1 cellular context compared by ENCODE assay signal in the genomic region with DNA sequence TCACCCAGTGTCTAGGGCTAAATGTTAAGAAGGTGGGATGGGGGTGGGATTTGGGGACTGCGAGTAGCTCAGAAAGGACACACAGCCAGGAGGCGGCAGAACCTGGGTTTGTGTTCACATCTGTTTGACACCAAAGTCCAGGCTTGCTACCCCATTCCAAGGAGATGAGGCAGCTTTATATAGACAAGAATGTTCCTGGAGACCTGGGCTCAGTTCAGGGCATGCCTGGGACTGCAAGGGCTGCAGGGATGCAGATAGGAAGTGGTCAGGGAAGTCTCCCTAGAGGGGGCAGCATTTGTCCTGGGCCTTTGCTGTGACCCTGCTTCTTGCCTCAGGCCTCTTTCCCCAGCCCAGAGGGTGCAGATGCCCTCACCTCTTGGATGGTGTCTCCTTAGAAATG.
TF ChIP-seq lines count a peak whose summit lies in the region.

No MANE protein-coding gene starts in this region.

TF ChIP-seq in H1, 55 proteins besides CTCF, POLR2A, EP300 and RAD21:
- no peak for TF ChIP-seq SIX5 (IDR thresholded peaks at IDR 0.05; ENCODE audit: low read depth, low read length)
- TF ChIP-seq, protein P1, sequence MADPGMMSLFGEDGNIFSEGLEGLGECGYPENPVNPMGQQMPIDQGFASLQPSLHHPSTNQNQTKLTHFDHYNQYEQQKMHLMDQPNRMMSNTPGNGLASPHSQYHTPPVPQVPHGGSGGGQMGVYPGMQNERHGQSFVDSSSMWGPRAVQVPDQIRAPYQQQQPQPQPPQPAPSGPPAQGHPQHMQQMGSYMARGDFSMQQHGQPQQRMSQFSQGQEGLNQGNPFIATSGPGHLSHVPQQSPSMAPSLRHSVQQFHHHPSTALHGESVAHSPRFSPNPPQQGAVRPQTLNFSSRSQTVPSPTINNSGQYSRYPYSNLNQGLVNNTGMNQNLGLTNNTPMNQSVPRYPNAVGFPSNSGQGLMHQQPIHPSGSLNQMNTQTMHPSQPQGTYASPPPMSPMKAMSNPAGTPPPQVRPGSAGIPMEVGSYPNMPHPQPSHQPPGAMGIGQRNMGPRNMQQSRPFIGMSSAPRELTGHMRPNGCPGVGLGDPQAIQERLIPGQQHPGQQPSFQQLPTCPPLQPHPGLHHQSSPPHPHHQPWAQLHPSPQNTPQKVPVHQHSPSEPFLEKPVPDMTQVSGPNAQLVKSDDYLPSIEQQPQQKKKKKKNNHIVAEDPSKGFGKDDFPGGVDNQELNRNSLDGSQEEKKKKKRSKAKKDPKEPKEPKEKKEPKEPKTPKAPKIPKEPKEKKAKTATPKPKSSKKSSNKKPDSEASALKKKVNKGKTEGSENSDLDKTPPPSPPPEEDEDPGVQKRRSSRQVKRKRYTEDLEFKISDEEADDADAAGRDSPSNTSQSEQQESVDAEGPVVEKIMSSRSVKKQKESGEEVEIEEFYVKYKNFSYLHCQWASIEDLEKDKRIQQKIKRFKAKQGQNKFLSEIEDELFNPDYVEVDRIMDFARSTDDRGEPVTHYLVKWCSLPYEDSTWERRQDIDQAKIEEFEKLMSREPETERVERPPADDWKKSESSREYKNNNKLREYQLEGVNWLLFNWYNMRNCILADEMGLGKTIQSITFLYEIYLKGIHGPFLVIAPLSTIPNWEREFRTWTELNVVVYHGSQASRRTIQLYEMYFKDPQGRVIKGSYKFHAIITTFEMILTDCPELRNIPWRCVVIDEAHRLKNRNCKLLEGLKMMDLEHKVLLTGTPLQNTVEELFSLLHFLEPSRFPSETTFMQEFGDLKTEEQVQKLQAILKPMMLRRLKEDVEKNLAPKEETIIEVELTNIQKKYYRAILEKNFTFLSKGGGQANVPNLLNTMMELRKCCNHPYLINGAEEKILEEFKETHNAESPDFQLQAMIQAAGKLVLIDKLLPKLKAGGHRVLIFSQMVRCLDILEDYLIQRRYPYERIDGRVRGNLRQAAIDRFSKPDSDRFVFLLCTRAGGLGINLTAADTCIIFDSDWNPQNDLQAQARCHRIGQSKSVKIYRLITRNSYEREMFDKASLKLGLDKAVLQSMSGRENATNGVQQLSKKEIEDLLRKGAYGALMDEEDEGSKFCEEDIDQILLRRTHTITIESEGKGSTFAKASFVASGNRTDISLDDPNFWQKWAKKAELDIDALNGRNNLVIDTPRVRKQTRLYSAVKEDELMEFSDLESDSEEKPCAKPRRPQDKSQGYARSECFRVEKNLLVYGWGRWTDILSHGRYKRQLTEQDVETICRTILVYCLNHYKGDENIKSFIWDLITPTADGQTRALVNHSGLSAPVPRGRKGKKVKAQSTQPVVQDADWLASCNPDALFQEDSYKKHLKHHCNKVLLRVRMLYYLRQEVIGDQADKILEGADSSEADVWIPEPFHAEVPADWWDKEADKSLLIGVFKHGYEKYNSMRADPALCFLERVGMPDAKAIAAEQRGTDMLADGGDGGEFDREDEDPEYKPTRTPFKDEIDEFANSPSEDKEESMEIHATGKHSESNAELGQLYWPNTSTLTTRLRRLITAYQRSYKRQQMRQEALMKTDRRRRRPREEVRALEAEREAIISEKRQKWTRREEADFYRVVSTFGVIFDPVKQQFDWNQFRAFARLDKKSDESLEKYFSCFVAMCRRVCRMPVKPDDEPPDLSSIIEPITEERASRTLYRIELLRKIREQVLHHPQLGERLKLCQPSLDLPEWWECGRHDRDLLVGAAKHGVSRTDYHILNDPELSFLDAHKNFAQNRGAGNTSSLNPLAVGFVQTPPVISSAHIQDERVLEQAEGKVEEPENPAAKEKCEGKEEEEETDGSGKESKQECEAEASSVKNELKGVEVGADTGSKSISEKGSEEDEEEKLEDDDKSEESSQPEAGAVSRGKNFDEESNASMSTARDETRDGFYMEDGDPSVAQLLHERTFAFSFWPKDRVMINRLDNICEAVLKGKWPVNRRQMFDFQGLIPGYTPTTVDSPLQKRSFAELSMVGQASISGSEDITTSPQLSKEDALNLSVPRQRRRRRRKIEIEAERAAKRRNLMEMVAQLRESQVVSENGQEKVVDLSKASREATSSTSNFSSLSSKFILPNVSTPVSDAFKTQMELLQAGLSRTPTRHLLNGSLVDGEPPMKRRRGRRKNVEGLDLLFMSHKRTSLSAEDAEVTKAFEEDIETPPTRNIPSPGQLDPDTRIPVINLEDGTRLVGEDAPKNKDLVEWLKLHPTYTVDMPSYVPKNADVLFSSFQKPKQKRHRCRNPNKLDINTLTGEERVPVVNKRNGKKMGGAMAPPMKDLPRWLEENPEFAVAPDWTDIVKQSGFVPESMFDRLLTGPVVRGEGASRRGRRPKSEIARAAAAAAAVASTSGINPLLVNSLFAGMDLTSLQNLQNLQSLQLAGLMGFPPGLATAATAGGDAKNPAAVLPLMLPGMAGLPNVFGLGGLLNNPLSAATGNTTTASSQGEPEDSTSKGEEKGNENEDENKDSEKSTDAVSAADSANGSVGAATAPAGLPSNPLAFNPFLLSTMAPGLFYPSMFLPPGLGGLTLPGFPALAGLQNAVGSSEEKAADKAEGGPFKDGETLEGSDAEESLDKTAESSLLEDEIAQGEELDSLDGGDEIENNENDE (IDR thresholded peaks at IDR 0.05; ENCODE audit: insufficient replicate concordance, low read length), result no peak
- no peak for TF ChIP-seq KDM4A (IDR thresholded peaks at IDR 0.05; ENCODE audit: low read depth, low read length, severe bottlenecking)
- TF ChIP-seq SAP30 (IDR thresholded peaks at IDR 0.05; ENCODE audit: insufficient read depth, insufficient replicate concordance, low read length), result no peak
- TF ChIP-seq CTBP2 (IDR thresholded peaks at IDR 0.05; ENCODE audit: borderline replicate concordance, insufficient read depth, insufficient read length, low read length), result no peak
